In genomic region chr2:38948387-38948882, GRCh38 we compare ENCODE assay signal across 1 cellular context.
TF ChIP-seq lines count a peak whose summit lies in the region.

No MANE protein-coding gene starts in this region.

TF ChIP-seq in GM23338, 12 proteins besides CTCF, POLR2A, EP300 and RAD21 (continued from another document):
- TF ChIP-seq, protein P1, sequence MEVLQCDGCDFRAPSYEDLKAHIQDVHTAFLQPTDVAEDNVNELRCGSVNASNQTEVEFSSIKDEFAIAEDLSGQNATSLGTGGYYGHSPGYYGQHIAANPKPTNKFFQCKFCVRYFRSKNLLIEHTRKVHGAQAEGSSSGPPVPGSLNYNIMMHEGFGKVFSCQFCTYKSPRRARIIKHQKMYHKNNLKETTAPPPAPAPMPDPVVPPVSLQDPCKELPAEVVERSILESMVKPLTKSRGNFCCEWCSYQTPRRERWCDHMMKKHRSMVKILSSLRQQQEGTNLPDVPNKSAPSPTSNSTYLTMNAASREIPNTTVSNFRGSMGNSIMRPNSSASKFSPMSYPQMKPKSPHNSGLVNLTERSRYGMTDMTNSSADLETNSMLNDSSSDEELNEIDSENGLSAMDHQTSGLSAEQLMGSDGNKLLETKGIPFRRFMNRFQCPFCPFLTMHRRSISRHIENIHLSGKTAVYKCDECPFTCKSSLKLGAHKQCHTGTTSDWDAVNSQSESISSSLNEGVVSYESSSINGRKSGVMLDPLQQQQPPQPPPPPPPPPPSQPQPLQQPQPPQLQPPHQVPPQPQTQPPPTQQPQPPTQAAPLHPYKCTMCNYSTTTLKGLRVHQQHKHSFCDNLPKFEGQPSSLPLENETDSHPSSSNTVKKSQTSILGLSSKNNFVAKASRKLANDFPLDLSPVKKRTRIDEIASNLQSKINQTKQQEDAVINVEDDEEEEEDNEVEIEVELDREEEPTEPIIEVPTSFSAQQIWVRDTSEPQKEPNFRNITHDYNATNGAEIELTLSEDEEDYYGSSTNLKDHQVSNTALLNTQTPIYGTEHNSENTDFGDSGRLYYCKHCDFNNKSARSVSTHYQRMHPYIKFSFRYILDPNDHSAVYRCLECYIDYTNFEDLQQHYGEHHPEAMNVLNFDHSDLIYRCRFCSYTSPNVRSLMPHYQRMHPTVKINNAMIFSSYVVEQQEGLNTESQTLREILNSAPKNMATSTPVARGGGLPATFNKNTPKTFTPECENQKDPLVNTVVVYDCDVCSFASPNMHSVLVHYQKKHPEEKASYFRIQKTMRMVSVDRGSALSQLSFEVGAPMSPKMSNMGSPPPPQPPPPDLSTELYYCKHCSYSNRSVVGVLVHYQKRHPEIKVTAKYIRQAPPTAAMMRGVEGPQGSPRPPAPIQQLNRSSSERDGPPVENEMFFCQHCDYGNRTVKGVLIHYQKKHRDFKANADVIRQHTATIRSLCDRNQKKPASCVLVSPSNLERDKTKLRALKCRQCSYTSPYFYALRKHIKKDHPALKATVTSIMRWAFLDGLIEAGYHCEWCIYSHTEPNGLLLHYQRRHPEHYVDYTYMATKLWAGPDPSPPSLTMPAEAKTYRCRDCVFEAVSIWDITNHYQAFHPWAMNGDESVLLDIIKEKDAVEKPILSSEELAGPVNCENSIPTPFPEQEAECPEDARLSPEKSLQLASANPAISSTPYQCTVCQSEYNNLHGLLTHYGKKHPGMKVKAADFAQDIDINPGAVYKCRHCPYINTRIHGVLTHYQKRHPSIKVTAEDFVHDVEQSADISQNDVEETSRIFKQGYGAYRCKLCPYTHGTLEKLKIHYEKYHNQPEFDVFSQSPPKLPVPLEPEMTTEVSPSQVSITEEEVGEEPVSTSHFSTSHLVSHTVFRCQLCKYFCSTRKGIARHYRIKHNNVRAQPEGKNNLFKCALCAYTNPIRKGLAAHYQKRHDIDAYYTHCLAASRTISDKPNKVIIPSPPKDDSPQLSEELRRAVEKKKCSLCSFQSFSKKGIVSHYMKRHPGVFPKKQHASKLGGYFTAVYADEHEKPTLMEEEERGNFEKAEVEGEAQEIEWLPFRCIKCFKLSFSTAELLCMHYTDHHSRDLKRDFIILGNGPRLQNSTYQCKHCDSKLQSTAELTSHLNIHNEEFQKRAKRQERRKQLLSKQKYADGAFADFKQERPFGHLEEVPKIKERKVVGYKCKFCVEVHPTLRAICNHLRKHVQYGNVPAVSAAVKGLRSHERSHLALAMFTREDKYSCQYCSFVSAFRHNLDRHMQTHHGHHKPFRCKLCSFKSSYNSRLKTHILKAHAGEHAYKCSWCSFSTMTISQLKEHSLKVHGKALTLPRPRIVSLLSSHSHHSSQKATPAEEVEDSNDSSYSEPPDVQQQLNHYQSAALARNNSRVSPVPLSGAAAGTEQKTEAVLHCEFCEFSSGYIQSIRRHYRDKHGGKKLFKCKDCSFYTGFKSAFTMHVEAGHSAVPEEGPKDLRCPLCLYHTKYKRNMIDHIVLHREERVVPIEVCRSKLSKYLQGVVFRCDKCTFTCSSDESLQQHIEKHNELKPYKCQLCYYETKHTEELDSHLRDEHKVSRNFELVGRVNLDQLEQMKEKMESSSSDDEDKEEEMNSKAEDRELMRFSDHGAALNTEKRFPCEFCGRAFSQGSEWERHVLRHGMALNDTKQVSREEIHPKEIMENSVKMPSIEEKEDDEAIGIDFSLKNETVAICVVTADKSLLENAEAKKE (CRISPR knock-in tag; IDR thresholded peaks at IDR 0.05) = no peak
- TF ChIP-seq EZH2 (IDR thresholded peaks at IDR 0.05; ENCODE audit: low read depth, unreplicated experiment) (no peak), NANOG (IDR thresholded peaks at IDR 0.05; ENCODE audit: borderline replicate concordance) (no peak), STAT1 (IDR thresholded peaks at IDR 0.05; ENCODE audit: unreplicated experiment) (no peak), ZNF331 (CRISPR knock-in tag; IDR thresholded peaks at IDR 0.05; ENCODE audit: low read depth) (no peak), ZNF114 (CRISPR knock-in tag; IDR thresholded peaks at IDR 0.05) (no peak)
- TF ChIP-seq, protein P2, sequence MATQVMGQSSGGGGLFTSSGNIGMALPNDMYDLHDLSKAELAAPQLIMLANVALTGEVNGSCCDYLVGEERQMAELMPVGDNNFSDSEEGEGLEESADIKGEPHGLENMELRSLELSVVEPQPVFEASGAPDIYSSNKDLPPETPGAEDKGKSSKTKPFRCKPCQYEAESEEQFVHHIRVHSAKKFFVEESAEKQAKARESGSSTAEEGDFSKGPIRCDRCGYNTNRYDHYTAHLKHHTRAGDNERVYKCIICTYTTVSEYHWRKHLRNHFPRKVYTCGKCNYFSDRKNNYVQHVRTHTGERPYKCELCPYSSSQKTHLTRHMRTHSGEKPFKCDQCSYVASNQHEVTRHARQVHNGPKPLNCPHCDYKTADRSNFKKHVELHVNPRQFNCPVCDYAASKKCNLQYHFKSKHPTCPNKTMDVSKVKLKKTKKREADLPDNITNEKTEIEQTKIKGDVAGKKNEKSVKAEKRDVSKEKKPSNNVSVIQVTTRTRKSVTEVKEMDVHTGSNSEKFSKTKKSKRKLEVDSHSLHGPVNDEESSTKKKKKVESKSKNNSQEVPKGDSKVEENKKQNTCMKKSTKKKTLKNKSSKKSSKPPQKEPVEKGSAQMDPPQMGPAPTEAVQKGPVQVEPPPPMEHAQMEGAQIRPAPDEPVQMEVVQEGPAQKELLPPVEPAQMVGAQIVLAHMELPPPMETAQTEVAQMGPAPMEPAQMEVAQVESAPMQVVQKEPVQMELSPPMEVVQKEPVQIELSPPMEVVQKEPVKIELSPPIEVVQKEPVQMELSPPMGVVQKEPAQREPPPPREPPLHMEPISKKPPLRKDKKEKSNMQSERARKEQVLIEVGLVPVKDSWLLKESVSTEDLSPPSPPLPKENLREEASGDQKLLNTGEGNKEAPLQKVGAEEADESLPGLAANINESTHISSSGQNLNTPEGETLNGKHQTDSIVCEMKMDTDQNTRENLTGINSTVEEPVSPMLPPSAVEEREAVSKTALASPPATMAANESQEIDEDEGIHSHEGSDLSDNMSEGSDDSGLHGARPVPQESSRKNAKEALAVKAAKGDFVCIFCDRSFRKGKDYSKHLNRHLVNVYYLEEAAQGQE (IDR thresholded peaks at IDR 0.05; ENCODE audit: unreplicated experiment) = no peak
TF ChIP-seq in GM23338: peak in this region for 0.
